7 cellular contexts compared by ENCODE assay signal in genomic region chr1:246901874-246902273, GRCh38.
"Had no signal": no experiment of that assay in that cellular context is flagged by ENCODE, and none has a peak within 500 bp of the region (broad histone marks: within the 10 kb centered on the region; RNA-seq: fewer than 3 reads in every experiment).

No MANE protein-coding gene starts in this region.

- H2AFZ ChIP-seq: GM23338 had no signal

- H3K4me1 Mint-ChIP-seq: GM23338, H9 had no signal

- H3K4me3 ChIP-seq: GM23338 had no signal

- H3K9me3 Mint-ChIP-seq: GM23338, H9 had no signal

- H3K4me2 ChIP-seq: GM23338, KMS-11 had no signal

- DNase-seq: H9, HCEC 1CT, IMR-90, KBM-7 had no signal

- H3K9ac ChIP-seq: KMS-11 had no signal

- H3K27ac ChIP-seq: KMS-11 had no signal

- H3K4me3 Mint-ChIP-seq: GM23338, H9 had no signal

- ATAC-seq: GM23338 had no signal

- FAIRE-seq: H54 had no signal
